ENCODE assay signal across 2 cellular contexts in genomic region chr6:21891065-21891464, GRCh38.
TF ChIP-seq lines count a peak whose summit lies in the region.

No MANE protein-coding gene starts in this region.

TF ChIP-seq in H1, 55 proteins besides CTCF, POLR2A, EP300 and RAD21 (continued from another document):
- TF ChIP-seq TAF7 (optimal IDR thresholded peaks at IDR 0.05; ENCODE audit: borderline replicate concordance, low read depth, low read length), result no peak
- TF ChIP-seq KDM5A (IDR thresholded peaks at IDR 0.05; ENCODE audit: low read length), result no peak
- TF ChIP-seq SUZ12 (IDR thresholded peaks at IDR 0.05; ENCODE audit: low read length), result no peak
- TF ChIP-seq HDAC6 (IDR thresholded peaks at IDR 0.05; ENCODE audit: low read depth, low read length), result no peak
- no peak for TF ChIP-seq YY1 (IDR thresholded peaks at IDR 0.05; ENCODE audit: low read depth, low read length)
- 0 out of 2 replicates have a peak, but pooled peaks have one; percentile 48 for TF ChIP-seq TCF12 (IDR thresholded peaks at IDR 0.05; ENCODE audit: low read depth, low read length)
- TF ChIP-seq CHD2 (IDR thresholded peaks at IDR 0.05; ENCODE audit: low read length), result no peak
- TF ChIP-seq RFX5 (IDR thresholded peaks at IDR 0.05; ENCODE audit: borderline replicate concordance, low read depth, low read length), result no peak
- TF ChIP-seq ATF2 (IDR thresholded peaks at IDR 0.05; ENCODE audit: low read length), result no peak
- TF ChIP-seq BRCA1 (IDR thresholded peaks at IDR 0.05; ENCODE audit: low read depth, low read length), result no peak
- peak; percentile 38; the same call in 1 of the 2 replicates for TF ChIP-seq TEAD4 (IDR thresholded peaks at IDR 0.05; ENCODE audit: low read depth, low read length)
- TF ChIP-seq SP2 (IDR thresholded peaks at IDR 0.05; ENCODE audit: low read length), result no peak
- no peak for TF ChIP-seq SIX5 (IDR thresholded peaks at IDR 0.05; ENCODE audit: low read depth, low read length)
- no peak for TF ChIP-seq CTBP2 (IDR thresholded peaks at IDR 0.05; ENCODE audit: borderline replicate concordance, insufficient read depth, insufficient read length, low read length)
- peak; percentile 25 for TF ChIP-seq NANOG (IDR thresholded peaks at IDR 0.05; ENCODE audit: insufficient read depth, low read depth, low read length, poor library complexity, severe bottlenecking)
- TF ChIP-seq ZNF274 (IDR thresholded peaks at IDR 0.05; ENCODE audit: borderline replicate concordance, extremely low read depth, low read length), result no peak
- TF ChIP-seq RBBP5 (IDR thresholded peaks at IDR 0.05; ENCODE audit: borderline replicate concordance, low read depth, low read length), result no peak
- peak; percentile 66; the same call in 1 of the 2 replicates for TF ChIP-seq POU5F1 (IDR thresholded peaks at IDR 0.05; ENCODE audit: low read depth, low read length)
- TF ChIP-seq ASH2L (IDR thresholded peaks at IDR 0.05; ENCODE audit: low read length), result no peak
- no peak for TF ChIP-seq JUN (IDR thresholded peaks at IDR 0.05; ENCODE audit: low read depth, low read length)
- no peak for TF ChIP-seq GABPA (IDR thresholded peaks at IDR 0.05; ENCODE audit: borderline replicate concordance, insufficient read depth, low read length)
- TF ChIP-seq MAX (IDR thresholded peaks at IDR 0.05), result no peak
- TF ChIP-seq POLR2AphosphoS5 (IDR thresholded peaks at IDR 0.05; ENCODE audit: low read depth, low read length), result no peak
- TF ChIP-seq CBX5 (IDR thresholded peaks at IDR 0.05; ENCODE audit: low read depth, low read length), result no peak
- TF ChIP-seq MAFK (IDR thresholded peaks at IDR 0.05; ENCODE audit: low read depth, low read length), result no peak
- no peak for TF ChIP-seq TBP (IDR thresholded peaks at IDR 0.05; ENCODE audit: low read depth, low read length)
- 0 out of 2 replicates have a peak, but pooled peaks have one; percentile 53 for TF ChIP-seq SP1 (IDR thresholded peaks at IDR 0.05; ENCODE audit: low read depth, low read length)
- TF ChIP-seq JUND (IDR thresholded peaks at IDR 0.05; ENCODE audit: low read length), result no peak
- TF ChIP-seq KDM1A (IDR thresholded peaks at IDR 0.05; ENCODE audit: borderline replicate concordance, low read length), result no peak
TF ChIP-seq in H1: peak in this region for 5.

TF ChIP-seq in HepG2, 621 proteins besides CTCF, POLR2A, EP300 and RAD21 (continued from another document):
- no peak for TF ChIP-seq DMTF1 (CRISPR knock-in tag; IDR thresholded peaks at IDR 0.05)
